9 cellular contexts compared by ENCODE assay signal in the genomic region with DNA sequence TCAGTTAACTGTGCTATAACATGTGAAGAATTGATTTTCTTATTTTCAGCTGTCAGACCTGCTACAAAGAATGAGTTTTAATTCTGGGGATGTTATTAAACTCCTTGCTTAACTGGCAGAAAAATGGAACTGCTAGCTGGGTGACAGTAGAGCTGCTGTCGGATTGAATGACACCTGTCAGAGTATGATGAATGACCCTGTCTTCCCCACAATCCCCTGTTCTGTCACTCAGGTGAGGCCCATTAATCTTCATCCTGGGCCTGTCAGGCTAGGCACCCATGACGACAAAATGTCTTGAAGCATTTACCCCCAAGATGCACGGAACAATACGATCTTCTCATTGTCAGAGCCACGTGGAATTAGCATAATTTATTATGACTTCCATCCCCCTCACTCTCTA.
"Had no signal": no experiment of that assay in that cellular context is flagged by ENCODE, and none has a peak within 500 bp of the region (broad histone marks: within the 10 kb centered on the region; RNA-seq: fewer than 3 reads in every experiment).

No MANE protein-coding gene starts in this region.

- H3K36me3 ChIP-seq: HAP-1 had no signal

- ATAC-seq: HCT116, HepG2 had no signal

- H3K9me3 ChIP-seq: HAP-1 had no signal

- H3K4me3 ChIP-seq: GM23248, HAP-1 had no signal

- H3K4me2 ChIP-seq: KMS-11 had no signal

- H2AFZ ChIP-seq: GM23248 had no signal

- H3K9ac ChIP-seq: GM23248, KMS-11 had no signal

- H3K27ac ChIP-seq: GM23248, HL-60, KMS-11 had no signal

- DNase-seq: GM23248, GOT3, H7, KBM-7 had no signal

- H3K4me1 ChIP-seq: HAP-1 had no signal
